ENCODE assay signal across 10 cellular contexts in the genomic region with DNA sequence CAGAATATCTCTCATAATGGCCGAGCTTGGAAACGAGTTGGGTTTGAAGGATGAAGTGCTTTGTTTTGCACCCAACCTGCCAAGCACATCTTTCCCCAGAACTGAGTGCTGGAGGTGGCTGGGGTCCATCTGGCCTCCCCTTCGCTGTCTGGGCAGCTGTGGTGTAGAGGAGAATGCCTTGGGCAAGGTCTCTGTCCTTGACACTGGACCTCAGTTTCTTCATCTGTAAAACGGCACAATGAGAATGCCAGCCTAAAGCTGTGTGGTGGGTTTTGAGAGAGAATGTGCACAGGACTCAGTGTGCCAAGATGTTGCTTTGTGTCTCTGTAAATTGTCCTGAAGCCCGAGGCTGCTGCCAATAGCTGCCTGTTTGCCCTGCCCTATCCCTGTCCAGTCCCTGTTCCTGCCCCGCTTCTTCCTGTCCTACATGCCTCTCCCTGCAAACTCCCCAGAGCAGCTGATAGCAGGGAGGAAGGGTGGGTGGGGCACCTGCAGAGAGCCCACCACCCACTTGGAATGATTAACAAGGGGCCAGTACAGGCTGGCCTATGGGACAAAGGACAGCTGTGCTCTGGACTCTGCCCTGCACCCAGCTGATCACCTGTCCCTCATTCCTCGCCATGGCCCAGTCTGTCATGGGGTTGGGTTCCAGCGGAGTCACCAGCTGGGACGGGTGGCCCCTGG. TPM values are rescaled to one million over a fixed set of nuclear protein-coding genes. Genes with fewer than 3 reads are reported as not detected.
DNase-seq lines count a peak whose midpoint lies in the region; ATAC-seq, FAIRE-seq and TF ChIP-seq lines count a peak whose summit lies in the region.
"Had no signal": no experiment of that assay in that cellular context is flagged by ENCODE, and none has a peak within 500 bp of the region (broad histone marks: within the 10 kb centered on the region; RNA-seq: fewer than 3 reads in every experiment).

No MANE protein-coding gene starts in this region.

- peaks cover 74% of the 10 kb centered on the region for H3K36me3 Mint-ChIP-seq in activated CD4-positive, alpha-beta memory T cell treated with anti-CD3 and anti-CD28 coated beads, Interleukin-2, amount 10 ng/mL, durations not matched to agents 7 days and 5 days (ENCODE audit: low read depth)
- peaks cover 11% of the 10 kb centered on the region for H3K36me3 Mint-ChIP-seq in progenitor cell of endocrine pancreas (ENCODE audit: insufficient read depth)

- FAIRE-seq in frontal cortex (lab: Jason Lieb, UNC) = no peak
- FAIRE-seq: G401.6 had no signal

- in situ Hi-C loops in GM23248 (cut with MboI) = no loop called here

- no peak overlapping the region for H3K4me3 Mint-ChIP-seq in activated CD4-positive, alpha-beta memory T cell treated with anti-CD3 and anti-CD28 coated beads, Interleukin-2, amount 10 ng/mL, durations not matched to agents 7 days and 5 days
- H3K4me3 Mint-ChIP-seq in progenitor cell of endocrine pancreas (ENCODE audit: low read depth) = no peak overlapping the region

- no peak overlapping the region for H3K27ac ChIP-seq in GM23248
- no peak overlapping the region for H3K27ac ChIP-seq in right cardiac atrium (ENCODE audit: low read length)

- intact Hi-C loops in right cardiac atrium (cut with DNase I) = no loop called here

- peaks cover 48% of the 10 kb centered on the region for H3K4me1 ChIP-seq in GM23248 (ENCODE audit: insufficient read depth)
- H3K4me1 ChIP-seq in right cardiac atrium (ENCODE audit: control insufficient read depth, insufficient read depth, low read length) = peaks cover 41% of the 10 kb centered on the region

- H3K27me3 ChIP-seq in GM23248 (replicated peaks; ENCODE audit: insufficient read depth) = no peaks in the 10 kb centered on the region
- no peaks in the 10 kb centered on the region for H3K27me3 ChIP-seq in right cardiac atrium (ENCODE audit: control insufficient read depth, insufficient read depth)

- no peaks in the 10 kb centered on the region for H3K9me2 ChIP-seq in GM23248 (ENCODE audit: insufficient read depth)

- H3K9ac ChIP-seq in GM23248 = no peak overlapping the region; the same call in 1 of the 2 replicates

- no peak overlapping the region for H2AFZ ChIP-seq in GM23248

- POLR2A ChIA-PET in activated CD4-positive, alpha-beta memory T cell treated with anti-CD3 and anti-CD28 coated beads, Interleukin-2, amount 10 ng/mL, durations not matched to agents 7 days and 5 days (lab: Charles Lee) = interaction anchor here (0.6 to 1.7 kb wide), 4 partner anchors 9 to 85 kb away, joined by 3 to 11 read pairs (median 4); partner anchors contain the start of gene LASP1

- WGBS in GM23248 (ENCODE audit: low coverage in 1 of 2, low lambda C conversion rate in 2 of 2, missing lambda C conversion rate in 2 of 2), 2 experiments = 59 to 64% methylated on average over 9 of the region's 9 CpGs
- 61% methylated on average over 9 of the region's 9 CpGs for WGBS in right cardiac atrium

- peak; percentile 8 to 14 for ATAC-seq in right cardiac atrium
- ATAC-seq in GM18861 (IDR thresholded peaks at IDR 0.05; ENCODE audit: unreplicated experiment) = no peak
- no peak for ATAC-seq in GM18858 (IDR thresholded peaks at IDR 0.05; ENCODE audit: unreplicated experiment)

- no peaks in the 10 kb centered on the region for H3K9me3 Mint-ChIP-seq in activated CD4-positive, alpha-beta memory T cell treated with anti-CD3 and anti-CD28 coated beads, Interleukin-2, amount 10 ng/mL, durations not matched to agents 7 days and 5 days
- H3K9me3 Mint-ChIP-seq in progenitor cell of endocrine pancreas (ENCODE audit: low read depth) = no peaks in the 10 kb centered on the region

- H3F3A ChIP-seq in GM23248 (ENCODE audit: insufficient read depth) = peaks cover 49% of the 10 kb centered on the region

- H3K4me1 Mint-ChIP-seq in activated CD4-positive, alpha-beta memory T cell treated with anti-CD3 and anti-CD28 coated beads, Interleukin-2, amount 10 ng/mL, durations not matched to agents 7 days and 5 days = peaks cover 79% of the 10 kb centered on the region
- H3K4me1 Mint-ChIP-seq in progenitor cell of endocrine pancreas (ENCODE audit: low read depth) = peaks cover 29% of the 10 kb centered on the region

- H3K79me2 ChIP-seq in GM23248 (ENCODE audit: insufficient read depth) = peaks cover 99% of the 10 kb centered on the region

- no peaks in the 10 kb centered on the region for H3K27me3 Mint-ChIP-seq in activated CD4-positive, alpha-beta memory T cell treated with anti-CD3 and anti-CD28 coated beads, Interleukin-2, amount 10 ng/mL, durations not matched to agents 7 days and 5 days
- H3K27me3 Mint-ChIP-seq in progenitor cell of endocrine pancreas = no peaks in the 10 kb centered on the region

- peaks cover 36% of the 10 kb centered on the region for H4K20me1 ChIP-seq in GM23248 (ENCODE audit: insufficient read depth)

- H3K9me3 ChIP-seq in GM23248 (ENCODE audit: low read depth) = no peaks in the 10 kb centered on the region
- no peaks in the 10 kb centered on the region for H3K9me3 ChIP-seq in right cardiac atrium (ENCODE audit: control insufficient read depth, low read length)

- H3K27ac Mint-ChIP-seq in activated CD4-positive, alpha-beta memory T cell treated with anti-CD3 and anti-CD28 coated beads, Interleukin-2, amount 10 ng/mL, durations not matched to agents 7 days and 5 days = peak overlapping the region; percentile 6
- H3K27ac Mint-ChIP-seq in progenitor cell of endocrine pancreas = peak overlapping the region; percentile 91

- DNase-seq in GM23248 = peak; percentile 3
- DNase-seq in activated CD4-positive, alpha-beta memory T cell treated with anti-CD3 and anti-CD28 coated beads, Interleukin-2, amount 10 ng/mL, durations not matched to agents 7 days and 5 days = no peak
- DNase-seq in right cardiac atrium = peak in 2 of 3 donors; percentile 42 to 62
- DNase-seq in progenitor cell of endocrine pancreas (ENCODE audit: low spot score, unreplicated experiment) = no peak
- DNase-seq in frontal cortex (ENCODE audit: low spot score in 2 of 2) = no peak
- DNase-seq: amniotic stem cell, NCI-H774 had no signal

- no peak for TF ChIP-seq CTCF in progenitor cell of endocrine pancreas (IDR thresholded peaks at IDR 0.05; ENCODE audit: unreplicated experiment)

- H3K4me3 ChIP-seq in GM23248 (no peak overlapping the region), right cardiac atrium (ENCODE audit: low read length) (no peak overlapping the region)

- H3K36me3 ChIP-seq in GM23248 (ENCODE audit: low read depth) = peaks cover 28% of the 10 kb centered on the region

- no peak overlapping the region for H3K4me2 ChIP-seq in GM23248 (ENCODE audit: unreplicated experiment)

- CTCF ChIA-PET in activated CD4-positive, alpha-beta memory T cell treated with anti-CD3 and anti-CD28 coated beads, Interleukin-2, amount 10 ng/mL, durations not matched to agents 7 days and 5 days (lab: Charles Lee) = interaction anchor here (1.3 kb wide), 1 partner anchor 19 kb away, joined by 3 read pairs; no protein-coding TSS in a partner anchor

RNA-seq across cellular contexts. Expression of gene LASP1, which starts 15.3 kb away (rescaled TPM):
- 207 and 250 TPM in 2 replicates for total RNA-seq in GM23248 (2014; rRNA removed; shearing (Covaris generic))
- polyA plus RNA-seq in GM23248 (2016; fragmentation: Nextera tagmentation; extraction: Ambion mirVana) (198 and 203 TPM in 2 replicates), right cardiac atrium (23.8 TPM)
- total RNA-seq in activated CD4-positive, alpha-beta memory T cell treated with anti-CD3 and anti-CD28 coated beads, Interleukin-2, amount 10 ng/mL, durations not matched to agents 7 days and 5 days = 100 to 1,000 TPM; 193 to 196 TPM
- total RNA-seq in right cardiac atrium (10 to 100 TPM; 29.2 to 39.6 (median 35.8) TPM), progenitor cell of endocrine pancreas (134 and 135 TPM in 2 replicates), frontal cortex (44.0 TPM)

RNA-seq across cellular contexts. Expression of gene RPL23, which starts 31.7 kb away (rescaled TPM):
- total RNA-seq in GM23248 (2014; rRNA removed; shearing (Covaris generic)) = 516 and 553 TPM in 2 replicates
- polyA plus RNA-seq in GM23248 (2016; fragmentation: Nextera tagmentation; extraction: Ambion mirVana) = 1,114 and 1,221 TPM in 2 replicates
- 100 to 1,000 TPM; 933 to 960 TPM for total RNA-seq in activated CD4-positive, alpha-beta memory T cell treated with anti-CD3 and anti-CD28 coated beads, Interleukin-2, amount 10 ng/mL, durations not matched to agents 7 days and 5 days
- total RNA-seq in right cardiac atrium = 100 to 1,000 TPM; 830 to 995 (median 880) TPM
- 1,847 TPM for polyA plus RNA-seq in right cardiac atrium
- 1,623 and 1,642 TPM in 2 replicates for total RNA-seq in progenitor cell of endocrine pancreas
- total RNA-seq in frontal cortex = 1,517 TPM

Comparison
In these comparisons a context has a peak if more than half of its experiments do, and no peak if none do; other contexts are left out.
1. DNase-seq: peak in GM23248 (single experiment) and right cardiac atrium (2 of 3); none in activated CD4-positive, alpha-beta memory T cell treated with anti-CD3 and anti-CD28 coated beads, Interleukin-2, amount 10 ng/mL, durations not matched to agents 7 days and 5 days (single experiment), progenitor cell of endocrine pancreas (single experiment) and frontal cortex (0 of 2).
2. ATAC-seq: peak in right cardiac atrium (2 of 2); none in GM18861 (single experiment) and GM18858 (single experiment).